In genomic region chr17:37896961-37897360, GRCh38 we compare ENCODE assay signal across 21 cellular contexts. TPM values are rescaled to one million over a fixed set of nuclear protein-coding genes. Genes with fewer than 3 reads are reported as not detected.
"Had no signal": no experiment of that assay in that cellular context is flagged by ENCODE, and none has a peak within 500 bp of the region (broad histone marks: within the 10 kb centered on the region; RNA-seq: fewer than 3 reads in every experiment).

No MANE protein-coding gene starts in this region.

RNA-seq across cellular contexts. Expression of gene TBC1D3K, which starts 27.3 kb away (rescaled TPM):
- total RNA-seq: activated naive CD4-positive, alpha-beta T cell treated with anti-CD3 and anti-CD28 coated beads for 36 hours; activated naive CD4-positive, alpha-beta T cell treated with anti-CD3 and anti-CD28 coated beads, Interleukin-2, amount 50 U/mL, for 72 hours; activated naive CD8-positive, alpha-beta T cell treated with anti-CD3 and anti-CD28 coated beads for 36 hours; activated naive CD8-positive, alpha-beta T cell treated with anti-CD3 and anti-CD28 coated beads, Interleukin-2, amount 10 ng/mL, durations not matched to agents 7 days and 5 days; activated T-cell treated with anti-CD3 and anti-CD28 coated beads, Interleukin-2, amount 50 U/mL, for 4 hours; activated T-cell treated with anti-CD3 and anti-CD28 coated beads, Interleukin-2, amount 50 U/mL, for 72 hours; activated T-helper 1 cell treated with anti-CD3 and anti-CD28 coated beads, Interleukin-12 subunit alpha, Interleukin-12 subunit beta, Interleukin-2, Interleukin-4 antibody, amounts not matched to agents 30 ng/mL and 10 ng/mL and 1 ng/mL, durations not matched to agents 14 hours and 24 hours and 36 hours; activated T-helper 17 cell treated with anti-CD3 and anti-CD28 coated beads, Interleukin-2, amount 50 U/mL, for 72 hours; activated T-helper 2 cell treated with anti-CD3 and anti-CD28 coated beads, Interferon-gamma antibody, Interleukin-2, Interleukin-4, amounts not matched to agents 10 μg/mL and 5 μg/mL and 100 μg/mL, durations not matched to agents 14 hours and 24 hours and 36 hours; adrenal gland; aorta; ascending aorta; astrocyte; body of pancreas; breast epithelium; bronchial epithelial cell; cardiac muscle cell; cardiac septum; cerebellum; chondrocyte had no signal
- polyA plus RNA-seq: adipose tissue, aorta, cardiac muscle cell had no signal
